ENCODE assay signal across 7 cellular contexts in the genomic region with DNA sequence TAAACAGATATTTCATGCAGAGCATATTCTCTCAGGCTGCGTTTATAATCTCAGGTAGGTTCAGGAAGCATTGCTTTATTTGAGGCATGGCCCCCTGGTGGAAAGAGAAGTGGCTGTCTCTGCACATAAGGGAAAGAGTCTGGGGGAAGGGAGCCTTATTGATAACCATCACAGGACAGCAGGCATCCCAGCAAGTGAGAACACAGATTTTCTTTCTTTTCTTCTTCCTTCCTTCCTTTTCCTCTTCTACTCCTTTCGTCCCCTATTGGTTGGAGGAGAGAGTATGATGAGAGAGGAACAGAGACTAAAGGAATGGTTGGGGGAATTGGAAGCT. TPM values are rescaled to one million over a fixed set of nuclear protein-coding genes. Genes with fewer than 3 reads are reported as not detected.
DNase-seq lines count a peak whose midpoint lies in the region; ATAC-seq, FAIRE-seq and TF ChIP-seq lines count a peak whose summit lies in the region.

No MANE protein-coding gene starts in this region.

- no peak for TF ChIP-seq EP300 in upper lobe of left lung (IDR thresholded peaks at IDR 0.05)

- H3K27ac ChIP-seq in upper lobe of left lung: no peak overlapping the region

- TF ChIP-seq POLR2A in upper lobe of left lung (IDR thresholded peaks at IDR 0.05): no peak

- H3K4me3 ChIP-seq in WI38 (ENCODE audit: low read depth, low read length): no peak overlapping the region
- H3K4me3 ChIP-seq in upper lobe of left lung: no peak overlapping the region

- TF ChIP-seq CTCF in WI38 (IDR thresholded peaks at IDR 0.05; ENCODE audit: low read depth, low read length): peak; percentile 31; the same call in 1 of the 2 replicates
- peak in 1 of 6 experiments; percentile 21 for TF ChIP-seq CTCF in upper lobe of left lung (IDR thresholded peaks at IDR 0.05)

- WGBS in upper lobe of left lung, 2 donors: 41 to 56% methylated on average over 2 of the region's 2 CpGs

- no peak for FAIRE-seq in frontal cortex (lab: Jason Lieb, UNC)

- no peaks in the 10 kb centered on the region for H3K9me3 ChIP-seq in upper lobe of left lung

- no peaks in the 10 kb centered on the region for H3K27me3 ChIP-seq in upper lobe of left lung

- DNase-seq in ELR (ENCODE audit: low read depth): peak; percentile 59
- peak; percentile 33 for DNase-seq in kidney tubule cell (ENCODE audit: low spot score)
- no peak for DNase-seq in upper lobe of left lung
- no peak for DNase-seq in frontal cortex (ENCODE audit: low spot score in 2 of 2)
- DNase-seq in effector CD8-positive, alpha-beta T cell (lab: John Stamatoyannopoulos, UW): no peak

- ATAC-seq in HG02798 (IDR thresholded peaks at IDR 0.05; ENCODE audit: poor library complexity, unreplicated experiment): peak; percentile 43
- ATAC-seq in upper lobe of left lung (ENCODE audit: low FRiP score in 2 of 2): no peak

- peaks cover 0 to 3% (median 0%) of the 10 kb centered on the region in 4 donors for H3K36me3 ChIP-seq in upper lobe of left lung

- H3K4me1 ChIP-seq in upper lobe of left lung: no peaks in the 10 kb centered on the region

RNA-seq across cellular contexts. Expression of a gene that starts 21.9 kb away (rescaled TPM):
- total RNA-seq in upper lobe of left lung (10 to 100 TPM in 5 of 6 donors, 1 to 10 TPM in 1; 6.3 to 39.7 (median 24.6) TPM), frontal cortex (60.7 TPM)

Comparison
In these comparisons a context has a peak if more than half of its experiments do, and no peak if none do; other contexts are left out.
1. DNase-seq: peak in ELR (single experiment) and kidney tubule cell (single experiment); none in upper lobe of left lung (0 of 2), frontal cortex (0 of 2) and effector CD8-positive, alpha-beta T cell (single experiment).